38 cellular contexts compared by ENCODE assay signal in genomic region chr10:98449287-98449686, GRCh38.
"Had no signal": no experiment of that assay in that cellular context is flagged by ENCODE, and none has a peak within 500 bp of the region (broad histone marks: within the 10 kb centered on the region; RNA-seq: fewer than 3 reads in every experiment).

No MANE protein-coding gene starts in this region.

- H3K27ac Mint-ChIP-seq: activated B cell treated with CpG ODN at 0.5 μM for 24 hours; activated CD4-positive, alpha-beta memory T cell treated with anti-CD3 and anti-CD28 coated beads for 36 hours; activated CD4-positive, alpha-beta T cell treated with anti-CD3 and anti-CD28 coated beads, Interleukin-2, amount 10 ng/mL, durations not matched to agents 24 days and 14 days; activated CD8-positive, alpha-beta memory T cell treated with anti-CD3 and anti-CD28 coated beads, Interleukin-2, amount 10 ng/mL, durations not matched to agents 7 days and 5 days; activated CD8-positive, alpha-beta T cell treated with anti-CD3 and anti-CD28 coated beads for 36 hours; activated naive CD4-positive, alpha-beta T cell treated with anti-CD3 and anti-CD28 coated beads, Interleukin-2, amount 10 ng/mL, durations not matched to agents 7 days and 5 days; activated naive CD4-positive, alpha-beta T cell treated with anti-CD3 and anti-CD28 coated beads, Interleukin-2, amount 50 U/mL, for 24 hours; activated naive CD8-positive, alpha-beta T cell; activated naive CD8-positive, alpha-beta T cell treated with anti-CD3 and anti-CD28 coated beads, Interleukin-2, amount 10 ng/mL, durations not matched to agents 7 days and 5 days; activated T-cell treated with anti-CD3 and anti-CD28 coated beads, Interleukin-2, amount 50 U/mL, for 24 hours; activated T-helper 2 cell treated with anti-CD3 and anti-CD28 coated beads, Interferon-gamma antibody, Interleukin-2, Interleukin-4, amounts not matched to agents 10 μg/mL and 5 μg/mL and 100 μg/mL, durations not matched to agents 14 hours and 24 hours and 36 hours; brain; T-helper 1 cell treated with Interleukin-12 subunit alpha and Interleukin-12 subunit beta and Interleukin-4 antibody, amounts not matched to agents 30 μg/mL and 1 μg/mL, for 36 hours; T-helper 2 cell treated with Interferon-gamma antibody and Interleukin-4, amounts not matched to agents 5 μg/mL and 100 μg/mL, for 36 hours had no signal

- H3K4me3 Mint-ChIP-seq: activated CD4-positive, alpha-beta memory T cell treated with anti-CD3 and anti-CD28 coated beads for 36 hours; activated CD4-positive, alpha-beta T cell treated with anti-CD3 and anti-CD28 coated beads, Interleukin-2, amount 10 ng/mL, durations not matched to agents 24 days and 14 days; activated CD8-positive, alpha-beta T cell treated with anti-CD3 and anti-CD28 coated beads for 36 hours; activated naive CD4-positive, alpha-beta T cell treated with anti-CD3 and anti-CD28 coated beads, Interleukin-2, amount 10 ng/mL, durations not matched to agents 7 days and 5 days; activated naive CD8-positive, alpha-beta T cell treated with anti-CD3 and anti-CD28 coated beads, Interleukin-2, amount 10 ng/mL, durations not matched to agents 7 days and 5 days; activated naive CD8-positive, alpha-beta T cell treated with anti-CD3 and anti-CD28 coated beads, Interleukin-2, amount 50 U/mL, for 24 hours; activated T-cell treated with anti-CD3 and anti-CD28 coated beads, Interleukin-2, amount 50 U/mL, for 24 hours; T-helper 1 cell treated with Interleukin-12 subunit alpha and Interleukin-12 subunit beta and Interleukin-4 antibody, amounts not matched to agents 30 μg/mL and 1 μg/mL, for 36 hours; T-helper 2 cell treated with Interferon-gamma antibody and Interleukin-4, amounts not matched to agents 5 μg/mL and 100 μg/mL, for 36 hours had no signal

- H3K9me3 Mint-ChIP-seq: activated B cell treated with CpG ODN at 0.5 μM for 24 hours; activated CD4-positive, alpha-beta memory T cell treated with anti-CD3 and anti-CD28 coated beads for 36 hours; activated CD4-positive, alpha-beta T cell treated with anti-CD3 and anti-CD28 coated beads, Interleukin-2, amount 10 ng/mL, durations not matched to agents 24 days and 14 days; activated CD8-positive, alpha-beta T cell treated with anti-CD3 and anti-CD28 coated beads for 36 hours; activated naive CD4-positive, alpha-beta T cell treated with anti-CD3 and anti-CD28 coated beads, Interleukin-2, amount 10 ng/mL, durations not matched to agents 7 days and 5 days; activated naive CD4-positive, alpha-beta T cell treated with anti-CD3 and anti-CD28 coated beads, Interleukin-2, amount 50 U/mL, for 24 hours; activated naive CD8-positive, alpha-beta T cell treated with anti-CD3 and anti-CD28 coated beads, Interleukin-2, amount 10 ng/mL, durations not matched to agents 7 days and 5 days; activated naive CD8-positive, alpha-beta T cell treated with anti-CD3 and anti-CD28 coated beads, Interleukin-2, amount 50 U/mL, for 24 hours; activated T-cell treated with anti-CD3 and anti-CD28 coated beads, Interleukin-2, amount 50 U/mL, for 24 hours; activated T-helper 2 cell treated with anti-CD3 and anti-CD28 coated beads, Interferon-gamma antibody, Interleukin-2, Interleukin-4, amounts not matched to agents 10 μg/mL and 5 μg/mL and 100 μg/mL, durations not matched to agents 14 hours and 24 hours and 36 hours; central memory CD8-positive, alpha-beta T cell; T-helper 1 cell treated with Interleukin-12 subunit alpha and Interleukin-12 subunit beta and Interleukin-4 antibody, amounts not matched to agents 30 μg/mL and 1 μg/mL, for 36 hours; T-helper 2 cell treated with Interferon-gamma antibody and Interleukin-4, amounts not matched to agents 5 μg/mL and 100 μg/mL, for 36 hours had no signal

- H3K27ac ChIP-seq: ascending aorta, cardiac muscle cell, VCaP had no signal

- ATAC-seq: activated CD8-positive, alpha-beta memory T cell treated with anti-CD3 and anti-CD28 coated beads, Interleukin-2, amount 10 ng/mL, durations not matched to agents 7 days and 5 days; activated CD8-positive, alpha-beta T cell treated with anti-CD3 and anti-CD28 coated beads for 36 hours; activated naive CD8-positive, alpha-beta T cell treated with anti-CD3 and anti-CD28 coated beads, Interleukin-2, amount 50 U/mL, for 24 hours had no signal

- DNase-seq: activated B cell treated with CpG ODN at 0.5 μM for 24 hours; activated CD4-positive, alpha-beta memory T cell treated with anti-CD3 and anti-CD28 coated beads for 36 hours; activated CD4-positive, alpha-beta T cell treated with anti-CD3 and anti-CD28 coated beads for 4 hours; activated CD4-positive, alpha-beta T cell treated with anti-CD3 and anti-CD28 coated beads, Interleukin-2, amount 10 ng/mL, durations not matched to agents 24 days and 14 days; activated CD4-positive, alpha-beta T cell treated with anti-CD3 and anti-CD28 coated beads, Interleukin-2, amount 50 U/mL, for 1 hour; activated CD4-positive, alpha-beta T cell treated with anti-CD3 and anti-CD28 coated beads, Interleukin-2, amount 50 U/mL, for 4 hours; activated CD4-positive, CD25-positive, alpha-beta regulatory T cell treated with anti-CD3 and anti-CD28 coated beads, Interleukin-2, amount 50 U/mL, for 72 hours; activated CD8-positive, alpha-beta memory T cell treated with anti-CD3 and anti-CD28 coated beads for 24 hours; activated CD8-positive, alpha-beta memory T cell treated with anti-CD3 and anti-CD28 coated beads, Interleukin-2, amount 10 ng/mL, durations not matched to agents 7 days and 5 days; activated CD8-positive, alpha-beta memory T cell treated with anti-CD3 and anti-CD28 coated beads, Interleukin-2, amount 50 U/mL, for 48 hours; activated CD8-positive, alpha-beta T cell treated with anti-CD3 and anti-CD28 coated beads for 36 hours; activated effector memory CD4-positive, alpha-beta T cell treated with Interleukin-2 at 50 U/mL for 16 hours; activated gamma-delta T cell; activated naive CD4-positive, alpha-beta T cell treated with anti-CD3 and anti-CD28 coated beads, Interleukin-2, amount 10 ng/mL, durations not matched to agents 7 days and 5 days; activated naive CD4-positive, alpha-beta T cell treated with Interleukin-2 at 50 U/mL for 16 hours; activated naive CD8-positive, alpha-beta T cell treated with anti-CD3 and anti-CD28 coated beads, Interleukin-2, amount 10 ng/mL, durations not matched to agents 7 days and 5 days; activated naive CD8-positive, alpha-beta T cell treated with anti-CD3 and anti-CD28 coated beads, Interleukin-2, amount 50 U/mL, for 24 hours; activated T-cell treated with anti-CD3 and anti-CD28 coated beads, Interleukin-2, amount 50 U/mL, for 24 hours; activated T-cell treated with anti-CD3 and anti-CD28 coated beads, Interleukin-2, amount 50 U/mL, for 48 hours; amygdala; anterior cingulate cortex; caudate nucleus; cerebellar nuclear complex; T-helper 1 cell; T-helper 2 cell; T-helper 9 cell had no signal

- FAIRE-seq: bronchial epithelial cell, TTC549 had no signal

- H3K9me3 ChIP-seq: ascending aorta had no signal

- H3K4me3 ChIP-seq: ascending aorta, cardiac muscle cell had no signal

- H3K36me3 ChIP-seq: cardiac muscle cell had no signal

- H3K36me3 Mint-ChIP-seq: activated naive CD8-positive, alpha-beta T cell; brain had no signal

- H3K27me3 ChIP-seq: ascending aorta, cardiac muscle cell had no signal
